In the genomic region with DNA sequence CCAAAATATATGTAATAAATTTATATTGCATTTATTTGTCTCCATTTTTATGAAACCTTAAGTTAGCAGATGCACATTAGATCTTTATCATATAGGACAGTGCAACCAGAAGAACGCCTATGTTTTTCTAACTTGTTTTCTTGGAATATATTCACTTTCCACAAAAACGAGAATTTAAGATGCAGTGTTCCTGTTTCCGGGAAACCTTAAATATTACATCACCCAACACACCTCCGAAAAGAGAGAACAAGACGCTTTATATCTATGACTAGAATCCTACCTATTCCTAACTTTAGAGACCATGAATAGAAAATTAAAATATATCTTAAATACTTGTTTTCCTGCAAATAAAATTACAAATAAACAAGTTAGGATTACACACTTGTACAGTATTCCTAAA, we compare ENCODE assay signal across 9 cellular contexts. TPM values are rescaled to one million over a fixed set of nuclear protein-coding genes. Genes with fewer than 3 reads are reported as not detected.
DNase-seq lines count a peak whose midpoint lies in the region; ATAC-seq and TF ChIP-seq lines count a peak whose summit lies in the region.
"Had no signal": no experiment of that assay in that cellular context is flagged by ENCODE, and none has a peak within 500 bp of the region (broad histone marks: within the 10 kb centered on the region; RNA-seq: fewer than 3 reads in every experiment).

No MANE protein-coding gene starts in this region.

- DNase-seq in CD1c-positive myeloid dendritic cell (ENCODE audit: extremely low spot score) (peak; percentile 16), HFF-Myc (ENCODE audit: extremely low read depth, low read depth) (no peak), kidney epithelial cell (ENCODE audit: low read depth) (no peak), NCI-H1694 treated with DMSO at 0.1 percent for 48 hours (lab: John Stamatoyannopoulos, UW) (no peak), NCI-H2227 treated with DMSO at 0.1 percent for 48 hours (lab: John Stamatoyannopoulos, UW) (no peak)
- no peak for DNase-seq in activated CD8-positive, alpha-beta T cell treated with anti-CD3 and anti-CD28 coated beads, Interleukin-2, amount 10 ng/mL, durations not matched to agents 7 days and 5 days
- no peak for DNase-seq in activated effector memory CD4-positive, alpha-beta T cell treated with anti-CD3 and anti-CD28 coated beads, Interleukin-2, amount 50 U/mL, for 16 hours
- DNase-seq: posterior cingulate gyrus had no signal

- peak overlapping the region; percentile 97 for H3K4me3 Mint-ChIP-seq in activated CD8-positive, alpha-beta T cell treated with anti-CD3 and anti-CD28 coated beads, Interleukin-2, amount 10 ng/mL, durations not matched to agents 7 days and 5 days

- peaks cover 33% of the 10 kb centered on the region for H3K36me3 Mint-ChIP-seq in activated CD8-positive, alpha-beta T cell treated with anti-CD3 and anti-CD28 coated beads, Interleukin-2, amount 10 ng/mL, durations not matched to agents 7 days and 5 days (ENCODE audit: low read depth)

- no peaks in the 10 kb centered on the region for H3K27me3 ChIP-seq in kidney epithelial cell (ENCODE audit: control insufficient read depth, insufficient read depth, low read length)

- H3K36me3 ChIP-seq in kidney epithelial cell (ENCODE audit: control insufficient read depth, insufficient read depth, low read length): no peaks in the 10 kb centered on the region

- POLR2A ChIA-PET in activated CD8-positive, alpha-beta T cell treated with anti-CD3 and anti-CD28 coated beads, Interleukin-2, amount 10 ng/mL, durations not matched to agents 7 days and 5 days (lab: Charles Lee): interaction anchor here (0.7 to 3.2 kb wide), 8 partner anchors 31 to 105 kb away, joined by 3 to 59 read pairs (median 4); no protein-coding TSS in a partner anchor

- CTCF ChIA-PET in activated CD8-positive, alpha-beta T cell treated with anti-CD3 and anti-CD28 coated beads, Interleukin-2, amount 10 ng/mL, durations not matched to agents 7 days and 5 days (lab: Charles Lee): interaction anchor here (1.2 to 2.0 kb wide), 4 partner anchors 9 to 60 kb away, joined by 5 to 26 read pairs (median 8); no protein-coding TSS in a partner anchor

- no peak for TF ChIP-seq CTCF in HFF-Myc (IDR thresholded peaks at IDR 0.05; ENCODE audit: low read depth, low read length, missing control alignments)
- no peak for TF ChIP-seq CTCF in kidney epithelial cell (IDR thresholded peaks at IDR 0.05; ENCODE audit: insufficient read depth, low read length, poor library complexity, severe bottlenecking)

- ATAC-seq in activated CD8-positive, alpha-beta T cell treated with anti-CD3 and anti-CD28 coated beads, Interleukin-2, amount 10 ng/mL, durations not matched to agents 7 days and 5 days: no peak
- ATAC-seq in GM21515 (IDR thresholded peaks at IDR 0.05; ENCODE audit: unreplicated experiment): no peak

- peaks cover 46% of the 10 kb centered on the region for H3K4me1 Mint-ChIP-seq in activated CD8-positive, alpha-beta T cell treated with anti-CD3 and anti-CD28 coated beads, Interleukin-2, amount 10 ng/mL, durations not matched to agents 7 days and 5 days (ENCODE audit: low read depth)

- H3K9me3 Mint-ChIP-seq in activated CD8-positive, alpha-beta T cell treated with anti-CD3 and anti-CD28 coated beads, Interleukin-2, amount 10 ng/mL, durations not matched to agents 7 days and 5 days (ENCODE audit: insufficient read depth): no peaks in the 10 kb centered on the region

- H3K27ac Mint-ChIP-seq in activated CD8-positive, alpha-beta T cell treated with anti-CD3 and anti-CD28 coated beads, Interleukin-2, amount 10 ng/mL, durations not matched to agents 7 days and 5 days: no peak overlapping the region

- H3K4me3 ChIP-seq in HFF-Myc (replicated peaks; ENCODE audit: low read depth, low read length) (peak overlapping the region; percentile 56), kidney epithelial cell (ENCODE audit: low read depth, low read length) (peak overlapping the region; percentile 8)

- H3K27me3 Mint-ChIP-seq in activated CD8-positive, alpha-beta T cell treated with anti-CD3 and anti-CD28 coated beads, Interleukin-2, amount 10 ng/mL, durations not matched to agents 7 days and 5 days (ENCODE audit: low read depth): no peaks in the 10 kb centered on the region

RNA-seq across cellular contexts. Expression of a gene that starts 1.9 kb away (rescaled TPM):
- total RNA-seq in activated CD8-positive, alpha-beta T cell treated with anti-CD3 and anti-CD28 coated beads, Interleukin-2, amount 10 ng/mL, durations not matched to agents 7 days and 5 days: 100 to 1,000 TPM; 115 to 118 TPM
- 17.7 and 19.7 TPM in 2 replicates for total RNA-seq in kidney epithelial cell
